Comparison of ENCODE assay signal across 10 cellular contexts in genomic region chr11:104033134-104033533, GRCh38. TPM values are rescaled to one million over a fixed set of nuclear protein-coding genes. Genes with fewer than 3 reads are reported as not detected.
DNase-seq lines count a peak whose midpoint lies in the region; ATAC-seq and TF ChIP-seq lines count a peak whose summit lies in the region.
"Had no signal": no experiment of that assay in that cellular context is flagged by ENCODE, and none has a peak within 500 bp of the region (broad histone marks: within the 10 kb centered on the region; RNA-seq: fewer than 3 reads in every experiment).

No MANE protein-coding gene starts in this region.

- peak overlapping the region; percentile 41 for H3K4me3 ChIP-seq in adipocyte (ENCODE audit: low read length)
- H3K4me3 ChIP-seq in gastroesophageal sphincter: no peak overlapping the region
- no peak overlapping the region for H3K4me3 ChIP-seq in HAP-1

- H3K4me1 ChIP-seq in adipocyte (ENCODE audit: control insufficient read depth, insufficient read depth, low read length) (peaks cover 25% of the 10 kb centered on the region), gastroesophageal sphincter (peaks cover 0 to 16% (median 0%) of the 10 kb centered on the region in 3 donors), HAP-1 (no peaks in the 10 kb centered on the region)

- in situ Hi-C loops in HAP-1 (cut with MboI; ENCODE audit: low sequenced_read_pairs): no loop called here

- H3K36me3 ChIP-seq in adipocyte (ENCODE audit: control insufficient read depth, insufficient read depth, low read length, severe bottlenecking) (no peaks in the 10 kb centered on the region), gastroesophageal sphincter (no peaks in the 10 kb centered on the region), HAP-1 (replicated peaks) (no peaks in the 10 kb centered on the region)

- H3K9ac ChIP-seq in adipocyte (ENCODE audit: low read length): peak overlapping the region; percentile 76

- TF ChIP-seq EP300 in gastroesophageal sphincter (IDR thresholded peaks at IDR 0.05): no peak

- DNase-seq in NCI-H748 (lab: John Stamatoyannopoulos, UW; ENCODE audit: unreplicated experiment): peak; percentile 1
- DNase-seq in NCI-H748 treated with DMSO at 0.1 percent for 48 hours (lab: John Stamatoyannopoulos, UW): no peak
- peak; percentile 79 for DNase-seq in adipocyte (ENCODE audit: low read depth)
- DNase-seq in HAP-1 (ENCODE audit: low spot score in 2 of 2): no peak
- no peak for DNase-seq in cerebellum (ENCODE audit: low spot score)
- no peak for DNase-seq in activated CD4-positive, alpha-beta T cell treated with anti-CD3 and anti-CD28 coated beads for 48 hours
- DNase-seq in Ammon's horn (ENCODE audit: low spot score): no peak
- DNase-seq: activated T-cell treated with anti-CD3 and anti-CD28 coated beads, Interleukin-2, amount 50 U/mL, for 1 hour; cerebellar nuclear complex had no signal

- no peak for TF ChIP-seq CTCF in gastroesophageal sphincter (IDR thresholded peaks at IDR 0.05)

- H3K27ac ChIP-seq in gastroesophageal sphincter: no peak overlapping the region

- ATAC-seq in gastroesophageal sphincter: peak; percentile 55

- no peak for TF ChIP-seq POLR2A in gastroesophageal sphincter (IDR thresholded peaks at IDR 0.05)

- H3K27me3 ChIP-seq in adipocyte (replicated peaks; ENCODE audit: control insufficient read depth, insufficient read depth, low read length) (no peaks in the 10 kb centered on the region), gastroesophageal sphincter (no peaks in the 10 kb centered on the region), HAP-1 (ENCODE audit: low read depth) (no peaks in the 10 kb centered on the region)

- H3K9me3 ChIP-seq in adipocyte (ENCODE audit: control insufficient read depth, low read length) (peaks cover 9% of the 10 kb centered on the region), gastroesophageal sphincter (peaks cover 0 to 9% (median 0%) of the 10 kb centered on the region in 3 donors), HAP-1 (no peaks in the 10 kb centered on the region)

RNA-seq across cellular contexts. Expression of gene DDI1, which starts 3.3 kb away (rescaled TPM):
- total RNA-seq in gastroesophageal sphincter: under 1 TPM in 1 of 4 donors, not detected in 3; 0.12 TPM
- total RNA-seq in cerebellum: not detected

Comparison
In these comparisons a context has a peak if more than half of its experiments do, and no peak if none do; other contexts are left out.
1. DNase-seq: peak in NCI-H748 (single experiment) and adipocyte (single experiment); none in NCI-H748 treated with DMSO at 0.1 percent for 48 hours (single experiment), HAP-1 (0 of 2), cerebellum (single experiment), activated CD4-positive, alpha-beta T cell treated with anti-CD3 and anti-CD28 coated beads for 48 hours (single experiment) and Ammon's horn (single experiment).